9 cellular contexts compared by ENCODE assay signal in the genomic region with DNA sequence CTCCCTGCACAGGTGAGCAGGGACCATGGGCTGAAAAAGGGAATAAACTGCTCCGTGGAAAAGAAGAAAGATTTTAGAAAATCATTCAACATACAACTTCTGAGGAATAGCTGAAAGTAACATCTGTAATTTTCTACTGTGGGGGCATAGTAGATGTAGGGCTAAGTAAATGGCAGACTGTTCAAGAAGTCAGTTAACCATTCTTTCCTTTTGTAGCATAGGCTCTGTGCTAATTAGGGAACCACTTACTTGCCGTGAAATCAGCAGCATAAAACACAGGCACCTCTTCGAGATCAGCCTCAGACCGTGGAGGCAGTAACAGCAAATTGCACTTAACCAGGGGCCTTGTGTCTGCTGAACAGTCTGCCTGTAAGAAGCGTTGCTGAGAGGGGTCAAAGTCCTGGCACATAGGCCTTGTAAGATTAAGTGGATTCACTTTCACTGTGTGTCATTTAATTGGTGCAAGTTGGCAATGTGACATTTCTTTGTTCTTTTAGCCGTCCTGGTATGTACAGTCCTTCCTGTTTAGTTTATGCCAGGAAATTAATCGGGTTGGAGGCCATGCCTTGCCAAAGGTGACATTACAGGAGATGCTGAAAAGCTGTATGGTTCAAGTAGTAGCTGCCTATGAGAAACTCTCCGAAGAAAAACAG. TPM values are rescaled to one million over a fixed set of nuclear protein-coding genes. Genes with fewer than 3 reads are reported as not detected.
DNase-seq lines count a peak whose midpoint lies in the region; ATAC-seq and TF ChIP-seq lines count a peak whose summit lies in the region.
"Had no signal": no experiment of that assay in that cellular context is flagged by ENCODE, and none has a peak within 500 bp of the region (broad histone marks: within the 10 kb centered on the region; RNA-seq: fewer than 3 reads in every experiment).

No MANE protein-coding gene starts in this region.

- WGBS in stomach, 5 donors, result 18 to 33% (median 25%) methylated on average over 8 of the region's 8 CpGs

- H3K9me3 Mint-ChIP-seq in activated T-cell treated with anti-CD3 and anti-CD28 coated beads, Interleukin-2, amount 50 U/mL, for 4 hours, result no peaks in the 10 kb centered on the region
- no peaks in the 10 kb centered on the region for H3K9me3 Mint-ChIP-seq in activated CD8-positive, alpha-beta T cell treated with anti-CD3 and anti-CD28 coated beads, Interleukin-2, amount 10 ng/mL, durations not matched to agents 7 days and 5 days (ENCODE audit: insufficient read depth)

- peak overlapping the region; percentile 66 for H3K27ac Mint-ChIP-seq in activated CD8-positive, alpha-beta T cell treated with anti-CD3 and anti-CD28 coated beads, Interleukin-2, amount 10 ng/mL, durations not matched to agents 7 days and 5 days

- peaks cover 68 to 100% (median 100%) of the 10 kb centered on the region in 4 donors for H3K36me3 ChIP-seq in stomach

- TF ChIP-seq EP300 in stomach (IDR thresholded peaks at IDR 0.05), result no peak

- CTCF ChIA-PET in activated CD8-positive, alpha-beta T cell treated with anti-CD3 and anti-CD28 coated beads, Interleukin-2, amount 10 ng/mL, durations not matched to agents 7 days and 5 days (lab: Charles Lee), result interaction anchor here (0.8 to 4.1 kb wide), 8 partner anchors 12 to 477 kb away, joined by 3 to 27 read pairs (median 5); a partner anchor contains a TSS

- intact Hi-C loops in stomach (cut with DNase I; ENCODE audit: low total_unique reads), result no loop called here

- H3K9me3 ChIP-seq in stomach, result no peaks in the 10 kb centered on the region

- TF ChIP-seq POLR2A in stomach (IDR thresholded peaks at IDR 0.05), result no peak

- peaks cover 23% of the 10 kb centered on the region for H3K4me1 Mint-ChIP-seq in activated T-cell treated with anti-CD3 and anti-CD28 coated beads, Interleukin-2, amount 50 U/mL, for 4 hours (ENCODE audit: low read depth)
- peaks cover 30% of the 10 kb centered on the region for H3K4me1 Mint-ChIP-seq in activated CD8-positive, alpha-beta T cell treated with anti-CD3 and anti-CD28 coated beads, Interleukin-2, amount 10 ng/mL, durations not matched to agents 7 days and 5 days (ENCODE audit: low read depth)

- DNase-seq in activated T-cell treated with anti-CD3 and anti-CD28 coated beads, Interleukin-2, amount 50 U/mL, for 4 hours, result no peak
- DNase-seq in activated T-cell treated with anti-CD3 and anti-CD28 coated beads, Interleukin-2, amount 50 U/mL, for 48 hours, result no peak
- DNase-seq in activated CD8-positive, alpha-beta T cell treated with anti-CD3 and anti-CD28 coated beads, Interleukin-2, amount 10 ng/mL, durations not matched to agents 7 days and 5 days, result peak; percentile 26
- DNase-seq in kidney tubule cell (ENCODE audit: low spot score) (peak; percentile 21), stomach (peak; percentile 68), SKM-1 (lab: John Stamatoyannopoulos, UW; ENCODE audit: unreplicated experiment) (no peak)
- no peak for DNase-seq in stimulated activated CD4-positive, alpha-beta T cell treated with anti-CD3 and anti-CD28 coated beads, Interleukin-2, amount 100 ng/mL, for 48 hours
- DNase-seq: posterior cingulate gyrus had no signal

- peak overlapping the region; percentile 52 to 79 (median 58) for H3K27ac ChIP-seq in stomach

- no peak for TF ChIP-seq CTCF in stomach (IDR thresholded peaks at IDR 0.05)

- peaks cover 21 to 43% (median 26%) of the 10 kb centered on the region in 4 donors for H3K4me1 ChIP-seq in stomach

- ATAC-seq in activated T-cell treated with anti-CD3 and anti-CD28 coated beads, Interleukin-2, amount 50 U/mL, for 4 hours, result peak; percentile 41 to 47
- ATAC-seq in activated CD8-positive, alpha-beta T cell treated with anti-CD3 and anti-CD28 coated beads, Interleukin-2, amount 10 ng/mL, durations not matched to agents 7 days and 5 days, result peak; percentile 34
- no peak for ATAC-seq in HG03039 (IDR thresholded peaks at IDR 0.05; ENCODE audit: unreplicated experiment)

- peaks cover 50% of the 10 kb centered on the region for H3K36me3 Mint-ChIP-seq in activated T-cell treated with anti-CD3 and anti-CD28 coated beads, Interleukin-2, amount 50 U/mL, for 4 hours (ENCODE audit: insufficient read depth)
- peaks cover 81% of the 10 kb centered on the region for H3K36me3 Mint-ChIP-seq in activated CD8-positive, alpha-beta T cell treated with anti-CD3 and anti-CD28 coated beads, Interleukin-2, amount 10 ng/mL, durations not matched to agents 7 days and 5 days (ENCODE audit: low read depth)

- POLR2A ChIA-PET in activated CD8-positive, alpha-beta T cell treated with anti-CD3 and anti-CD28 coated beads, Interleukin-2, amount 10 ng/mL, durations not matched to agents 7 days and 5 days (lab: Charles Lee), result interaction anchor here (0.7 to 1.6 kb wide), 5 partner anchors 11 to 477 kb away, joined by 3 to 13 read pairs (median 3); partner anchors contain the start of gene COG1

- no peak overlapping the region for H3K4me3 Mint-ChIP-seq in activated T-cell treated with anti-CD3 and anti-CD28 coated beads, Interleukin-2, amount 50 U/mL, for 4 hours
- no peak overlapping the region for H3K4me3 Mint-ChIP-seq in activated CD8-positive, alpha-beta T cell treated with anti-CD3 and anti-CD28 coated beads, Interleukin-2, amount 10 ng/mL, durations not matched to agents 7 days and 5 days

- H3K27me3 Mint-ChIP-seq in activated T-cell treated with anti-CD3 and anti-CD28 coated beads, Interleukin-2, amount 50 U/mL, for 4 hours (ENCODE audit: low read depth), result no peaks in the 10 kb centered on the region
- no peaks in the 10 kb centered on the region for H3K27me3 Mint-ChIP-seq in activated CD8-positive, alpha-beta T cell treated with anti-CD3 and anti-CD28 coated beads, Interleukin-2, amount 10 ng/mL, durations not matched to agents 7 days and 5 days (ENCODE audit: low read depth)

- H3K27me3 ChIP-seq in stomach, result no peaks in the 10 kb centered on the region

- no peak overlapping the region for H3K4me3 ChIP-seq in stomach

RNA-seq across cellular contexts. Expression of gene COG1, which starts 10.4 kb away (rescaled TPM):
- 10 to 100 TPM; 26.6 to 31.8 (median 29.0) TPM for total RNA-seq in activated T-cell treated with anti-CD3 and anti-CD28 coated beads, Interleukin-2, amount 50 U/mL, for 4 hours
- total RNA-seq in activated CD8-positive, alpha-beta T cell treated with anti-CD3 and anti-CD28 coated beads, Interleukin-2, amount 10 ng/mL, durations not matched to agents 7 days and 5 days, result 10 to 100 TPM; 25.2 to 30.5 TPM
- total RNA-seq in stomach, result 10 to 100 TPM; 13.4 to 68.9 (median 25.9) TPM
- polyA plus RNA-seq in stomach, result 10 to 100 TPM; 11.6 to 18.0 (median 15.4) TPM

RNA-seq across cellular contexts. Expression of gene SSTR2, which starts 38.5 kb away (rescaled TPM):
- total RNA-seq in activated T-cell treated with anti-CD3 and anti-CD28 coated beads, Interleukin-2, amount 50 U/mL, for 4 hours, result under 1 TPM in 2 of 3 donors, not detected in 1; 0.10 to 0.35 TPM
- total RNA-seq in activated CD8-positive, alpha-beta T cell treated with anti-CD3 and anti-CD28 coated beads, Interleukin-2, amount 10 ng/mL, durations not matched to agents 7 days and 5 days, result not detected
- total RNA-seq in stomach, result 10 to 100 TPM in 1 of 5 donors, 1 to 10 TPM in 2, under 1 TPM in 2; under 0.01 to 21.1 (median 1.1) TPM
- under 1 TPM; 0.38 to 0.76 (median 0.62) TPM for polyA plus RNA-seq in stomach

RNA-seq across cellular contexts. Expression of gene CPSF4L, which starts 58.4 kb away (rescaled TPM):
- total RNA-seq in activated T-cell treated with anti-CD3 and anti-CD28 coated beads, Interleukin-2, amount 50 U/mL, for 4 hours, result not detected
- not detected for total RNA-seq in activated CD8-positive, alpha-beta T cell treated with anti-CD3 and anti-CD28 coated beads, Interleukin-2, amount 10 ng/mL, durations not matched to agents 7 days and 5 days
- not detected for total RNA-seq in stomach
- not detected for polyA plus RNA-seq in stomach

Comparison
In these comparisons a context has a peak if more than half of its experiments do, and no peak if none do; other contexts are left out.
1. DNase-seq: peak in activated CD8-positive, alpha-beta T cell treated with anti-CD3 and anti-CD28 coated beads, Interleukin-2, amount 10 ng/mL, durations not matched to agents 7 days and 5 days (single experiment), kidney tubule cell (single experiment) and stomach (single experiment); none in activated T-cell treated with anti-CD3 and anti-CD28 coated beads, Interleukin-2, amount 50 U/mL, for 4 hours (single experiment), activated T-cell treated with anti-CD3 and anti-CD28 coated beads, Interleukin-2, amount 50 U/mL, for 48 hours (0 of 2), SKM-1 (single experiment) and stimulated activated CD4-positive, alpha-beta T cell treated with anti-CD3 and anti-CD28 coated beads, Interleukin-2, amount 100 ng/mL, for 48 hours (0 of 2).